8 cellular contexts compared by ENCODE assay signal in genomic region chr1:225777583-225778411, GRCh38.
DNase-seq lines count a peak whose midpoint lies in the region; ATAC-seq, FAIRE-seq and TF ChIP-seq lines count a peak whose summit lies in the region.

Gene SRP9 (plus strand): TSS chr1:225777826. CDS start chr1:225777941, 115 bp downstream.

- peak; percentile 99 for ATAC-seq in GM19023 (IDR thresholded peaks at IDR 0.05; ENCODE audit: unreplicated experiment)
- peak; percentile 100 for ATAC-seq in HG03280 (IDR thresholded peaks at IDR 0.05; ENCODE audit: unreplicated experiment)

- peak; percentile 56 for FAIRE-seq in islet of Langerhans (lab: Jason Lieb, UNC)

- DNase-seq in AG10803 (ENCODE audit: low read depth), result peak; percentile 97
- DNase-seq in NCI-H345 (lab: John Stamatoyannopoulos, UW), result peak; percentile 99
- DNase-seq in activated CD4-positive, CD25-positive, alpha-beta regulatory T cell (lab: John Stamatoyannopoulos, UW), result peak; percentile 96 to 99 (median 98)
- peak; percentile 98 for DNase-seq in cerebellar cortex (ENCODE audit: low spot score)
- peak; percentile 95 for DNase-seq in stimulated activated CD4-positive, alpha-beta T cell treated with anti-CD3 and anti-CD28 coated beads, Interleukin-12 subunit alpha, Interleukin-12 subunit beta, amount 100 ng/mL, for 4 hours

- TF ChIP-seq CTCF in AG10803 (conservative IDR thresholded peaks at IDR 0.05; ENCODE audit: low read length), result peak; percentile 84

- peak within 1 kb of the TSS; percentile 86 for H3K4me3 ChIP-seq in AG10803 (ENCODE audit: low read length)

Comparison
In these comparisons a context has a peak if more than half of its experiments do, and no peak if none do; other contexts are left out.
1. Peak in every context shown above with its lines: DNase-seq, ATAC-seq and H3K4me3 ChIP-seq.